ENCODE assay signal across 1 cellular context in genomic region chr2:157836531-157836930, GRCh38.
TF ChIP-seq lines count a peak whose summit lies in the region.

No MANE protein-coding gene starts in this region.

TF ChIP-seq in HepG2, 621 proteins besides CTCF, POLR2A, EP300 and RAD21 (continued from another document and continues in another):
- TF ChIP-seq SAP130 (CRISPR knock-in tag; IDR thresholded peaks at IDR 0.05; ENCODE audit: low read depth), result peak; percentile 50
- TF ChIP-seq ZMAT3 (CRISPR knock-in tag; conservative IDR thresholded peaks at IDR 0.05), result 0 out of 2 replicates have a peak, but pooled peaks have one; percentile 21
- no peak for TF ChIP-seq KDM6A (CRISPR knock-in tag; IDR thresholded peaks at IDR 0.05; ENCODE audit: low read depth)
- TF ChIP-seq PATZ1 (CRISPR knock-in tag; IDR thresholded peaks at IDR 0.05), result peak; percentile 29; the same call in 1 of the 2 replicates
- TF ChIP-seq PAXIP1 (CRISPR knock-in tag; conservative IDR thresholded peaks at IDR 0.05), result peak; percentile 30; the same call in 1 of the 2 replicates
- TF ChIP-seq ZNF792 (CRISPR knock-in tag; IDR thresholded peaks at IDR 0.05), result 0 out of 2 replicates have a peak, but pooled peaks have one; percentile 19
- no peak for TF ChIP-seq GABPA (IDR thresholded peaks at IDR 0.05; ENCODE audit: low read depth, low read length)
- TF ChIP-seq GABPA (CRISPR knock-in tag; IDR thresholded peaks at IDR 0.05; ENCODE audit: low read depth), result 0 out of 2 replicates have a peak, but pooled peaks have one; percentile 17
- peak; percentile 20; the same call in 1 of the 2 replicates for TF ChIP-seq BCL6 (CRISPR knock-in tag; IDR thresholded peaks at IDR 0.05)
- TF ChIP-seq ZNF280B (CRISPR knock-in tag; IDR thresholded peaks at IDR 0.05; ENCODE audit: borderline replicate concordance), result no peak
- TF ChIP-seq KAT8 (CRISPR knock-in tag; IDR thresholded peaks at IDR 0.05), result no peak
- 0 out of 2 replicates have a peak, but pooled peaks have one; percentile 32 for TF ChIP-seq RCOR2 (CRISPR knock-in tag; IDR thresholded peaks at IDR 0.05)
- no peak for TF ChIP-seq NFYB (CRISPR knock-in tag; IDR thresholded peaks at IDR 0.05)
- no peak for TF ChIP-seq MTERF4 (CRISPR knock-in tag; IDR thresholded peaks at IDR 0.05)
- TF ChIP-seq KDM2A (CRISPR knock-in tag; IDR thresholded peaks at IDR 0.05; ENCODE audit: borderline replicate concordance, low read depth), result 0 out of 2 replicates have a peak, but pooled peaks have one; percentile 23
- no peak for TF ChIP-seq HMGXB3 (CRISPR knock-in tag; IDR thresholded peaks at IDR 0.05; ENCODE audit: borderline replicate concordance)
- TF ChIP-seq TBX3 (IDR thresholded peaks at IDR 0.05; ENCODE audit: borderline replicate concordance), result no peak
- 0 out of 2 replicates have a peak, but pooled peaks have one; percentile 11 for TF ChIP-seq HOMEZ (CRISPR knock-in tag; IDR thresholded peaks at IDR 0.05; ENCODE audit: low read depth)
- TF ChIP-seq ZNF317 (CRISPR knock-in tag; IDR thresholded peaks at IDR 0.05), result no peak
- 0 out of 2 replicates have a peak, but pooled peaks have one; percentile 31 for TF ChIP-seq ZSCAN9 (CRISPR knock-in tag; IDR thresholded peaks at IDR 0.05; ENCODE audit: borderline replicate concordance)
- TF ChIP-seq ZFP36 (IDR thresholded peaks at IDR 0.05; ENCODE audit: borderline replicate concordance, low read depth, low read length, partially characterized antibody), result peak; percentile 94
- 0 out of 2 replicates have a peak, but pooled peaks have one; percentile 44 for TF ChIP-seq ZNF547 (CRISPR knock-in tag; IDR thresholded peaks at IDR 0.05)
- no peak for TF ChIP-seq ZBTB2 (CRISPR knock-in tag; IDR thresholded peaks at IDR 0.05; ENCODE audit: low read depth)
- TF ChIP-seq ZFAT (CRISPR knock-in tag; conservative IDR thresholded peaks at IDR 0.05), result no peak
- TF ChIP-seq ZNF251 (CRISPR knock-in tag; IDR thresholded peaks at IDR 0.05), result no peak
- TF ChIP-seq ZIK1 (CRISPR knock-in tag; IDR thresholded peaks at IDR 0.05; ENCODE audit: borderline replicate concordance, low read depth), result no peak
- no peak for TF ChIP-seq DMAP1 (CRISPR knock-in tag; IDR thresholded peaks at IDR 0.05)
- TF ChIP-seq ZFP37 (CRISPR knock-in tag; IDR thresholded peaks at IDR 0.05; ENCODE audit: borderline replicate concordance), result no peak
- 0 out of 2 replicates have a peak, but pooled peaks have one; percentile 19 for TF ChIP-seq HBP1 (CRISPR knock-in tag; IDR thresholded peaks at IDR 0.05; ENCODE audit: low read depth)
- TF ChIP-seq ZNF33A (CRISPR knock-in tag; IDR thresholded peaks at IDR 0.05; ENCODE audit: borderline replicate concordance), result no peak
- no peak for TF ChIP-seq ZNF564 (CRISPR knock-in tag; IDR thresholded peaks at IDR 0.05)
- TF ChIP-seq ARID2 (CRISPR knock-in tag; IDR thresholded peaks at IDR 0.05; ENCODE audit: borderline replicate concordance), result 0 out of 2 replicates have a peak, but pooled peaks have one; percentile 25
- no peak for TF ChIP-seq ZNF761 (CRISPR knock-in tag; conservative IDR thresholded peaks at IDR 0.05)
- TF ChIP-seq HDAC2 (CRISPR knock-in tag; IDR thresholded peaks at IDR 0.05), result 0 out of 2 replicates have a peak, but pooled peaks have one; percentile 29
- peak; percentile 73; the same call in 1 of the 2 replicates for TF ChIP-seq ZMYM3 (CRISPR knock-in tag; IDR thresholded peaks at IDR 0.05)
- TF ChIP-seq NFATC3 (CRISPR knock-in tag; IDR thresholded peaks at IDR 0.05), result 0 out of 2 replicates have a peak, but pooled peaks have one; percentile 56
- TF ChIP-seq ZNF784 (CRISPR knock-in tag; IDR thresholded peaks at IDR 0.05; ENCODE audit: borderline replicate concordance), result 0 out of 2 replicates have a peak, but pooled peaks have one; percentile 48
- no peak for TF ChIP-seq ZNF703 (CRISPR knock-in tag; IDR thresholded peaks at IDR 0.05; ENCODE audit: borderline replicate concordance)
- 0 out of 2 replicates have a peak, but pooled peaks have one; percentile 15 for TF ChIP-seq SALL1 (CRISPR knock-in tag; IDR thresholded peaks at IDR 0.05)
- 0 out of 2 replicates have a peak, but pooled peaks have one; percentile 21 for TF ChIP-seq FOXA3 (CRISPR knock-in tag; IDR thresholded peaks at IDR 0.05)
- no peak for TF ChIP-seq MXD4 (CRISPR knock-in tag; IDR thresholded peaks at IDR 0.05)
- no peak for TF ChIP-seq NFE2 (CRISPR knock-in tag; IDR thresholded peaks at IDR 0.05)
- no peak for TF ChIP-seq MLLT10 (CRISPR knock-in tag; IDR thresholded peaks at IDR 0.05)
- TF ChIP-seq MIER3 (CRISPR knock-in tag; IDR thresholded peaks at IDR 0.05; ENCODE audit: borderline replicate concordance), result no peak; the same call in 1 of the 2 replicates
- TF ChIP-seq ZFYVE20 (CRISPR knock-in tag; IDR thresholded peaks at IDR 0.05; ENCODE audit: borderline replicate concordance, low read depth), result no peak
- no peak for TF ChIP-seq ZNF235 (CRISPR knock-in tag; IDR thresholded peaks at IDR 0.05; ENCODE audit: borderline replicate concordance)
